Comparison of ENCODE assay signal across 8 cellular contexts in the genomic region with DNA sequence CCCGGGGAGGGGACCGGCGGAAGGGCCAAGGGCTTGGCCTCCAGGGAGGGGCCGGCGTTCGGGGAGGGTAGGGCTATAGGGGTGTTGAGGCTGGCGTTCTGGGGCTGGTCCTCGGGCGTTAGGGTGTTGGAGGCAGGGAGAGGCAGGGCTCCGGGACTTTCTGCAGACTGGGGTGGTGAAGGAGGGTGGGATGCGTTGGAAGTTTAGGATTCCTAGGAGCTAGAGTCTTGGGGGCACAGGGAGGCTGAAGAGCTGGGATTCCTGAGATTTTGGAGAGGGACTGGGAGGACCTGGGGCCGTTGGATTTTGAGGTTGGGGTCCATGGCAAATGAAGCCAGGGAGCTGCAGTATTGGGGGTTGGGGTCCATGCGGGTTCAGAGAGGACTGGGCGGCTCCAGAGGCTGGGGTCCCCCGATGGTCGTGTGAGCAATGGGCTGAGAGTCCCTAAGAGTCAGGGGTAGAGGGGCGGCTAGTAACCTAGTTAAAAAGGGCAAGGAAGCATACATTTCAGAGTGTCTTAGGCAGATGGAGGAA. TPM values are rescaled to one million over a fixed set of nuclear protein-coding genes. Genes with fewer than 3 reads are reported as not detected.
DNase-seq lines count a peak whose midpoint lies in the region; ATAC-seq and TF ChIP-seq lines count a peak whose summit lies in the region.

No MANE protein-coding gene starts in this region.

- no peak for TF ChIP-seq CTCF in neural crest cell (conservative IDR thresholded peaks at IDR 0.05)
- TF ChIP-seq CTCF in GM13977 (IDR thresholded peaks at IDR 0.05; ENCODE audit: extremely low read depth, insufficient read depth, missing control alignments): no peak

- peaks cover 6% of the 10 kb centered on the region for H3K36me3 Mint-ChIP-seq in neural crest cell (ENCODE audit: low read depth)

- H3K4me3 Mint-ChIP-seq in neural crest cell: peak overlapping the region; percentile 98

- in situ Hi-C loops in GM13977 (cut with MboI; ENCODE audit: low pct_unique_long_range_greater_than_20kb, low sequenced_read_pairs, unreplicated experiment): no loop called here

- peak; percentile 46 for DNase-seq in MG63
- DNase-seq in neural crest cell (ENCODE audit: low read depth, low spot score): no peak
- DNase-seq in GM13977 (ENCODE audit: low spot score): no peak
- DNase-seq in activated CD4-positive, alpha-beta T cell treated with anti-CD3 and anti-CD28 coated beads, Interleukin-2, amount 50 U/mL, for 4 hours: no peak
- no peak for DNase-seq in NCI-H2081 treated with DMSO at 0.1 percent for 48 hours (lab: John Stamatoyannopoulos, UW)

- H3K9me3 ChIP-seq in MG63 (no peaks in the 10 kb centered on the region), duodenal mucosa (ENCODE audit: control insufficient read depth in 1 of 2, low read length in 2 of 2) (no peaks in the 10 kb centered on the region)

- no peaks in the 10 kb centered on the region for H3K27me3 ChIP-seq in MG63
- H3K27me3 ChIP-seq in duodenal mucosa (ENCODE audit: control insufficient read depth in 1 of 2, insufficient read depth in 2 of 2, low read length in 2 of 2): no peaks in the 10 kb centered on the region

- H3K4me3 ChIP-seq in MG63 (peak overlapping the region; percentile 98), duodenal mucosa (ENCODE audit: low read depth in 1 of 2, low read length in 2 of 2) (peak overlapping the region; percentile 76 to 87)

- H3K27me3 Mint-ChIP-seq in neural crest cell (ENCODE audit: low read depth): peaks cover 7% of the 10 kb centered on the region

- no peaks in the 10 kb centered on the region for H3K9me3 Mint-ChIP-seq in neural crest cell

- H3K4me1 ChIP-seq in duodenal mucosa (ENCODE audit: control insufficient read depth in 1 of 2, insufficient read depth in 2 of 2, low read length in 2 of 2): peaks cover 14 to 15% of the 10 kb centered on the region in 2 donors

- H3K4me1 Mint-ChIP-seq in neural crest cell: peaks cover 26% of the 10 kb centered on the region

- no peak overlapping the region for H3K27ac Mint-ChIP-seq in neural crest cell (ENCODE audit: unreplicated experiment)

- peak overlapping the region; percentile 71 to 85 for H3K9ac ChIP-seq in duodenal mucosa (ENCODE audit: low read depth in 1 of 2, low read length in 2 of 2)

- ATAC-seq in GM21529 (IDR thresholded peaks at IDR 0.05; ENCODE audit: unreplicated experiment): peak; percentile 21
- ATAC-seq in GM21717 (IDR thresholded peaks at IDR 0.05; ENCODE audit: unreplicated experiment): no peak

- peak overlapping the region; percentile 66 for H3K27ac ChIP-seq in duodenal mucosa (ENCODE audit: low read depth, low read length)

- peaks cover 33% of the 10 kb centered on the region for H3K36me3 ChIP-seq in MG63
- H3K36me3 ChIP-seq in duodenal mucosa (ENCODE audit: control insufficient read depth in 1 of 2, insufficient read depth in 2 of 2, low read length in 2 of 2): peaks cover 17 to 31% of the 10 kb centered on the region in 2 donors

RNA-seq across cellular contexts. Expression of a gene that starts 0.7 kb away (rescaled TPM):
- 11.4 and 21.3 TPM in 2 replicates for total RNA-seq in MG63 (2014; rRNA removed; shearing (Covaris generic); ENCODE audit: low replicate concordance)
- 63.9 and 67.3 TPM in 2 replicates for total RNA-seq in neural crest cell

RNA-seq across cellular contexts. Expression of a gene that starts 19.7 kb away (rescaled TPM):
- not detected in 2 replicates for total RNA-seq in MG63 (2014; rRNA removed; shearing (Covaris generic); ENCODE audit: low replicate concordance)
- not detected in 2 replicates for total RNA-seq in neural crest cell

RNA-seq across cellular contexts. Expression of a gene that starts 23.1 kb away (rescaled TPM):
- 35.5 and 37.5 TPM in 2 replicates for total RNA-seq in MG63 (2014; rRNA removed; shearing (Covaris generic); ENCODE audit: low replicate concordance)
- total RNA-seq in neural crest cell: 48.1 and 48.2 TPM in 2 replicates

RNA-seq across cellular contexts. Expression of a gene that starts 26.4 kb away (rescaled TPM):
- total RNA-seq in MG63 (2014; rRNA removed; shearing (Covaris generic); ENCODE audit: low replicate concordance): 75.5 and 86.2 TPM in 2 replicates
- 19.9 and 20.2 TPM in 2 replicates for total RNA-seq in neural crest cell

RNA-seq across cellular contexts. Expression of a gene that starts 33.4 kb away (rescaled TPM):
- total RNA-seq in MG63 (2014; rRNA removed; shearing (Covaris generic); ENCODE audit: low replicate concordance): not detected in 2 replicates
- 4.9 and 6.2 TPM in 2 replicates for total RNA-seq in neural crest cell
